Comparison of ENCODE assay signal across 3 cellular contexts in the genomic region with DNA sequence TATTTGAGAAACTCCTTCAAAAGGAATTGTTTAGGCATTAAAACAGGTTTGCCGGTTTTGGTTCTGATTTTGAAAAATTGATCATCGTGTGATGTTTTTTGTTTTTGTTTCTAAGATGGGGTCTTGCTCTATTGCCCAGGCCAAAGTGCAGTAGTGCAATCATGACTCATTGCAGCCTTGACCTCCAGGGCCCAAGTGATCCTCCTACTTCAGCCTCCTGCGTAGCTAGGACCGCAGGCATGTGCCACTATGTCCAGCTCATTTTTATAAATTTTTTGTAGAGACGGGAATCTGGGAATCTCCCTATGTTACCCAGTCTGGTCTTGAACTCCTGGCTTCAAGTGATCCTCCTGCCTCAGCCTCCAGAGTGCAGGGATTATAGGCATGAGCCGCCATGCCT.
TF ChIP-seq lines count a peak whose summit lies in the region.

No MANE protein-coding gene starts in this region.

TF ChIP-seq in HepG2, 621 proteins besides CTCF, POLR2A, EP300 and RAD21 (continues in another document):
- no peak for TF ChIP-seq SIX1 (CRISPR knock-in tag; IDR thresholded peaks at IDR 0.05; ENCODE audit: borderline replicate concordance)
- TF ChIP-seq ZFP37 (CRISPR knock-in tag; IDR thresholded peaks at IDR 0.05; ENCODE audit: borderline replicate concordance) = no peak
- no peak for TF ChIP-seq NR2C2 (CRISPR knock-in tag; IDR thresholded peaks at IDR 0.05; ENCODE audit: borderline replicate concordance)
- peak; percentile 70; the same call in 1 of the 2 replicates for TF ChIP-seq ZMYM2 (CRISPR knock-in tag; IDR thresholded peaks at IDR 0.05)
- no peak for TF ChIP-seq ZNF207 (IDR thresholded peaks at IDR 0.05; ENCODE audit: borderline replicate concordance)
- TF ChIP-seq JUND (CRISPR knock-in tag; IDR thresholded peaks at IDR 0.05) = 0 out of 2 replicates have a peak, but pooled peaks have one; percentile 13
- no peak for TF ChIP-seq MIER2 (CRISPR knock-in tag; IDR thresholded peaks at IDR 0.05)
- no peak for TF ChIP-seq TEAD3 (CRISPR knock-in tag; optimal IDR thresholded peaks at IDR 0.05; ENCODE audit: borderline replicate concordance)
- TF ChIP-seq FOSL1 (CRISPR knock-in tag; IDR thresholded peaks at IDR 0.05; ENCODE audit: borderline replicate concordance) = peak; percentile 59; the same call in 1 of the 2 replicates
- TF ChIP-seq, protein P1, sequence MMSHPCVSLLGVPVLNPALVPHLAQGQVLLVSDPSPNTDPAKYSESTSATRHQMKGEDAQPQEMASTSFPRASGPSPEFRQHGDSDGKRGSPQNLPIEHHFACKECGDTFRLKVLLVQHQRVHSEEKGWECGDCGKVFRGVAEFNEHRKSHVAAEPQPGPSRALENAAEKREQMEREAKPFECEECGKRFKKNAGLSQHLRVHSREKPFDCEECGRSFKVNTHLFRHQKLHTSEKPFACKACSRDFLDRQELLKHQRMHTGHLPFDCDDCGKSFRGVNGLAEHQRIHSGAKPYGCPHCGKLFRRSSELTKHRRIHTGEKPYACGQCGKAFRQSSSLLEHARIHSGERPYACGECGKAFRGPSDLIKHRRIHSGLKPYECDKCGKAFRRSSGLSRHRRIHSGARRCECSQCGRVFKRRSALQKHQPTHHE (CRISPR knock-in tag; IDR thresholded peaks at IDR 0.05; ENCODE audit: borderline replicate concordance) = no peak
- TF ChIP-seq ARNT2 (CRISPR knock-in tag; IDR thresholded peaks at IDR 0.05; ENCODE audit: low read depth) = no peak
- TF ChIP-seq NR2F6 (IDR thresholded peaks at IDR 0.05) = no peak
- 0 out of 2 replicates have a peak, but pooled peaks have one; percentile 31 for TF ChIP-seq NR2F6 (CRISPR knock-in tag; IDR thresholded peaks at IDR 0.05)
- 0 out of 2 replicates have a peak, but pooled peaks have one; percentile 20 for TF ChIP-seq POGZ (CRISPR knock-in tag; IDR thresholded peaks at IDR 0.05)
- TF ChIP-seq ZNF121 (CRISPR knock-in tag; IDR thresholded peaks at IDR 0.05) = peak; percentile 94
- TF ChIP-seq, protein P2, sequence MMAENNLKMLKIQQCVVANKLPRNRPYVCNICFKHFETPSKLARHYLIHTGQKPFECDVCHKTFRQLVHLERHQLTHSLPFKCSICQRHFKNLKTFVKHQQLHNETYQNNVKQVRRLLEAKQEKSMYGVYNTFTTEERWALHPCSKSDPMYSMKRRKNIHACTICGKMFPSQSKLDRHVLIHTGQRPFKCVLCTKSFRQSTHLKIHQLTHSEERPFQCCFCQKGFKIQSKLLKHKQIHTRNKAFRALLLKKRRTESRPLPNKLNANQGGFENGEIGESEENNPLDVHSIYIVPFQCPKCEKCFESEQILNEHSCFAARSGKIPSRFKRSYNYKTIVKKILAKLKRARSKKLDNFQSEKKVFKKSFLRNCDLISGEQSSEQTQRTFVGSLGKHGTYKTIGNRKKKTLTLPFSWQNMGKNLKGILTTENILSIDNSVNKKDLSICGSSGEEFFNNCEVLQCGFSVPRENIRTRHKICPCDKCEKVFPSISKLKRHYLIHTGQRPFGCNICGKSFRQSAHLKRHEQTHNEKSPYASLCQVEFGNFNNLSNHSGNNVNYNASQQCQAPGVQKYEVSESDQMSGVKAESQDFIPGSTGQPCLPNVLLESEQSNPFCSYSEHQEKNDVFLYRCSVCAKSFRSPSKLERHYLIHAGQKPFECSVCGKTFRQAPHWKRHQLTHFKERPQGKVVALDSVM (CRISPR knock-in tag; IDR thresholded peaks at IDR 0.05) = peak; percentile 89
- peak; percentile 76 for TF ChIP-seq FOSL2 (CRISPR knock-in tag; IDR thresholded peaks at IDR 0.05)

TF ChIP-seq in H1, 55 proteins besides CTCF, POLR2A, EP300 and RAD21:
- peak; percentile 25; the same call in 1 of the 2 replicates for TF ChIP-seq KDM1A (IDR thresholded peaks at IDR 0.05; ENCODE audit: borderline replicate concordance, low read length)
- TF ChIP-seq TEAD4 (IDR thresholded peaks at IDR 0.05; ENCODE audit: low read depth, low read length) = no peak
- no peak for TF ChIP-seq KDM4A (IDR thresholded peaks at IDR 0.05; ENCODE audit: low read depth, low read length, severe bottlenecking)
- TF ChIP-seq SP1 (IDR thresholded peaks at IDR 0.05; ENCODE audit: low read depth, low read length) = no peak
- no peak for TF ChIP-seq JUND (IDR thresholded peaks at IDR 0.05; ENCODE audit: low read length)
- TF ChIP-seq BRCA1 (IDR thresholded peaks at IDR 0.05; ENCODE audit: low read depth, low read length) = no peak
- no peak for TF ChIP-seq NANOG (IDR thresholded peaks at IDR 0.05; ENCODE audit: insufficient read depth, low read depth, low read length, poor library complexity, severe bottlenecking)

TF ChIP-seq in GM12891, 5 proteins besides CTCF, POLR2A, EP300 and RAD21:
- TF ChIP-seq TAF1 (IDR thresholded peaks at IDR 0.05; ENCODE audit: low read depth, low read length) = no peak
- no peak for TF ChIP-seq POLR2AphosphoS5 (IDR thresholded peaks at IDR 0.05; ENCODE audit: low read depth, low read length)
- TF ChIP-seq PAX5 (IDR thresholded peaks at IDR 0.05; ENCODE audit: insufficient read depth, low read length, severe bottlenecking) = no peak
